In the genomic region with DNA sequence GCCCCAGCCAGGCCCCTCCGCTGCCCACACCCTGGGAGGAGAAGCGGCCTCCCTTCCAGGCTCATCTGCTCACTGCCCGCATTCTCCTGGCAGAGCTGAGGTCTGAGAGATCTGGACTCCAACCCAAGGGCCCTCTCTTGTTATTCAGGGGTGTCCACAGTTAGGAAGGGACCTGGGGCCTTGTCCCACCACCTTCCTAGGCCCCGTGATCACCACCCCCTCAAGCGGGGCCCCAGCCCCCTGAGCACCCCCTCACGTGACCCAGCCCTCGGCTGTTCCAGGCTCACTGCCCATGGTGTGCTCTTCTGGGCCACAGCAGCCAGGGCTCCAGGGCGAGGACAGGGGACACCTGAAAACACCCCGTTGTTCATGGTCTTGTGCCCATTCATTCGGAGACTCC, we compare ENCODE assay signal across 19 cellular contexts. TPM values are rescaled to one million over a fixed set of nuclear protein-coding genes. Genes with fewer than 3 reads are reported as not detected.
DNase-seq lines count a peak whose midpoint lies in the region; FAIRE-seq and TF ChIP-seq lines count a peak whose summit lies in the region.
"Had no signal": no experiment of that assay in that cellular context is flagged by ENCODE, and none has a peak within 500 bp of the region (broad histone marks: within the 10 kb centered on the region; RNA-seq: fewer than 3 reads in every experiment).

No MANE protein-coding gene starts in this region.

- H4K20me1 ChIP-seq in BLaER1 treated with 17β-estradiol and CSF1 and Interleukin-3, amounts not matched to agents 10 nM and 100 nM = peaks cover 0 to 8% (median 0%) of the 10 kb centered on the region in 11 experiments; a peak in 1 of 22 replicates

- peaks cover 34 to 71% (median 68%) of the 10 kb centered on the region in 10 experiments for H3K4me1 ChIP-seq in BLaER1 treated with 17β-estradiol and CSF1 and Interleukin-3, amounts not matched to agents 10 nM and 100 nM
- peaks cover 62 to 89% (median 78%) of the 10 kb centered on the region in 4 donors for H3K4me1 ChIP-seq in esophagus muscularis mucosa
- peaks cover 20 to 65% (median 21%) of the 10 kb centered on the region in 3 donors for H3K4me1 ChIP-seq in skeletal muscle tissue (ENCODE audit: control insufficient read depth in 3 of 3, insufficient read depth in 3 of 3, low read length in 3 of 3)

- no peaks in the 10 kb centered on the region for H3K36me3 Mint-ChIP-seq in HFFc6 (ENCODE audit: low read depth)
- H3K36me3 Mint-ChIP-seq: activated naive CD4-positive, alpha-beta T cell treated with anti-CD3 and anti-CD28 coated beads, Interleukin-2, amount 50 U/mL, for 24 hours; neural progenitor cell had no signal

- peak overlapping the region in 10 of 11 experiments; percentile 6 to 75 (median 62); a peak in 16 of 22 replicates for H3K9ac ChIP-seq in BLaER1 treated with 17β-estradiol and CSF1 and Interleukin-3, amounts not matched to agents 10 nM and 100 nM
- no peak overlapping the region for H3K9ac ChIP-seq in skeletal muscle tissue (ENCODE audit: low read depth in 1 of 3, low read length in 3 of 3)
- H3K9ac ChIP-seq: neural progenitor cell, SK-N-SH had no signal

- H3K4me2 ChIP-seq in BLaER1 treated with 17β-estradiol and CSF1 and Interleukin-3, amounts not matched to agents 10 nM and 100 nM = peak overlapping the region; percentile 68 to 90 (median 82); a peak in 20 of 22 replicates
- H3K4me2 ChIP-seq: neural progenitor cell, SK-N-SH had no signal

- no peaks in the 10 kb centered on the region for H3K9me3 ChIP-seq in BLaER1 treated with 17β-estradiol and CSF1 and Interleukin-3, amounts not matched to agents 10 nM and 100 nM (replicated peaks in 1 of 11)
- H3K9me3 ChIP-seq in esophagus muscularis mucosa = no peaks in the 10 kb centered on the region
- no peaks in the 10 kb centered on the region for H3K9me3 ChIP-seq in skeletal muscle tissue (ENCODE audit: control insufficient read depth in 3 of 3, low read length in 3 of 3)
- H3K9me3 ChIP-seq: SK-N-SH had no signal

- no peak overlapping the region for H3K27ac Mint-ChIP-seq in HFFc6
- H3K27ac Mint-ChIP-seq: activated naive CD4-positive, alpha-beta T cell treated with anti-CD3 and anti-CD28 coated beads, Interleukin-2, amount 50 U/mL, for 24 hours; neural progenitor cell had no signal

- no peak overlapping the region for H3K4me3 Mint-ChIP-seq in HFFc6
- H3K4me3 Mint-ChIP-seq: activated CD4-positive, alpha-beta T cell treated with anti-CD3 and anti-CD28 coated beads, Interleukin-2, amount 10 ng/mL, durations not matched to agents 7 days and 5 days; activated naive CD4-positive, alpha-beta T cell treated with anti-CD3 and anti-CD28 coated beads, Interleukin-2, amount 50 U/mL, for 24 hours; neural progenitor cell had no signal

- no peak for TF ChIP-seq EP300 in esophagus muscularis mucosa (IDR thresholded peaks at IDR 0.05)

- peaks cover 0 to 67% (median 40%) of the 10 kb centered on the region in 11 experiments; a peak in 16 of 22 replicates for H3K36me3 ChIP-seq in BLaER1 treated with 17β-estradiol and CSF1 and Interleukin-3, amounts not matched to agents 10 nM and 100 nM
- no peaks in the 10 kb centered on the region for H3K36me3 ChIP-seq in H7 (replicated peaks; ENCODE audit: control insufficient read depth, insufficient read depth, low read length)
- peaks cover 0 to 52% (median 27%) of the 10 kb centered on the region in 4 donors for H3K36me3 ChIP-seq in esophagus muscularis mucosa
- H3K36me3 ChIP-seq in skeletal muscle tissue (ENCODE audit: control insufficient read depth in 3 of 3, insufficient read depth in 3 of 3, low read length in 3 of 3) = peaks cover 0 to 11% (median 2%) of the 10 kb centered on the region in 3 donors
- H3K36me3 ChIP-seq: neural progenitor cell had no signal

- no peak for FAIRE-seq in GM19239 (lab: Jason Lieb, UNC)
- FAIRE-seq: islet of Langerhans had no signal

- no peak overlapping the region; a peak in 1 of 20 replicates for H3K4me3 ChIP-seq in BLaER1 treated with 17β-estradiol and CSF1 and Interleukin-3, amounts not matched to agents 10 nM and 100 nM
- H3K4me3 ChIP-seq in H7 (ENCODE audit: insufficient read depth, low read depth, low read length) (no peak overlapping the region), esophagus muscularis mucosa (no peak overlapping the region), skeletal muscle tissue (ENCODE audit: low read length in 3 of 3) (no peak overlapping the region)
- H3K4me3 ChIP-seq: neural progenitor cell had no signal

- TF ChIP-seq CTCF in esophagus muscularis mucosa (IDR thresholded peaks at IDR 0.05) (no peak), HFFc6 (IDR thresholded peaks at IDR 0.05) (no peak)

- H3K27me3 Mint-ChIP-seq in HFFc6 (ENCODE audit: insufficient read depth) = peaks cover 2% of the 10 kb centered on the region; the same call in 1 of the 2 replicates
- H3K27me3 Mint-ChIP-seq: activated CD4-positive, alpha-beta T cell treated with anti-CD3 and anti-CD28 coated beads, Interleukin-2, amount 10 ng/mL, durations not matched to agents 7 days and 5 days; activated naive CD4-positive, alpha-beta T cell treated with anti-CD3 and anti-CD28 coated beads, Interleukin-2, amount 50 U/mL, for 24 hours had no signal

- DNase-seq in H7 (peak; percentile 38), esophagus muscularis mucosa (ENCODE audit: extremely low spot score) (no peak), HFFc6 (no peak), GM19239 (ENCODE audit: insufficient read length, low spot score) (no peak), T-helper 1 cell (no peak)
- DNase-seq: activated CD4-positive, alpha-beta T cell treated with anti-CD3 and anti-CD28 coated beads, Interleukin-2, amount 10 ng/mL, durations not matched to agents 7 days and 5 days; activated T-cell treated with anti-CD3 and anti-CD28 coated beads, Interleukin-2, amount 50 U/mL, for 1 hour; dermis blood vessel endothelial cell; DMS 273 treated with DMSO at 0.1 percent for 48 hours; GF-D8; NCI-H1092; NCI-H2171; PC-3 had no signal

- intact Hi-C loops in esophagus muscularis mucosa (cut with DNase I) = loop anchor here (5.0 kb wide), 1 partner anchor 132 kb away; no protein-coding TSS in a partner anchor

- no peaks in the 10 kb centered on the region for H3K4me1 Mint-ChIP-seq in HFFc6 (ENCODE audit: low read depth)

- peak overlapping the region in 8 of 11 experiments; percentile 56 to 78 (median 74); a peak in 17 of 22 replicates for H3K27ac ChIP-seq in BLaER1 treated with 17β-estradiol and CSF1 and Interleukin-3, amounts not matched to agents 10 nM and 100 nM
- peak overlapping the region; percentile 68 to 76 (median 70) for H3K27ac ChIP-seq in esophagus muscularis mucosa (replicated peaks in 1 of 4)
- H3K27ac ChIP-seq in skeletal muscle tissue (ENCODE audit: low read depth, low read length) = peak overlapping the region; percentile 43
- H3K27ac ChIP-seq: neural progenitor cell had no signal

- H3K9me3 Mint-ChIP-seq in HFFc6 = no peaks in the 10 kb centered on the region
- H3K9me3 Mint-ChIP-seq: activated CD4-positive, alpha-beta T cell treated with anti-CD3 and anti-CD28 coated beads, Interleukin-2, amount 10 ng/mL, durations not matched to agents 7 days and 5 days; activated naive CD4-positive, alpha-beta T cell treated with anti-CD3 and anti-CD28 coated beads, Interleukin-2, amount 50 U/mL, for 24 hours; neural progenitor cell had no signal

- TF ChIP-seq POLR2A in esophagus muscularis mucosa (IDR thresholded peaks at IDR 0.05; ENCODE audit: low read depth) = no peak

- no peaks in the 10 kb centered on the region for H3K27me3 ChIP-seq in BLaER1 treated with 17β-estradiol and CSF1 and Interleukin-3, amounts not matched to agents 10 nM and 100 nM
- H3K27me3 ChIP-seq in H7 (ENCODE audit: control insufficient read depth, insufficient read depth, low read length) = peaks cover 5% of the 10 kb centered on the region; the same call in 1 of the 2 replicates
- no peaks in the 10 kb centered on the region for H3K27me3 ChIP-seq in esophagus muscularis mucosa
- H3K27me3 ChIP-seq in skeletal muscle tissue (ENCODE audit: control insufficient read depth in 3 of 3, insufficient read depth in 3 of 3, low read length in 3 of 3) = no peaks in the 10 kb centered on the region

- 74% methylated on average over 10 of the region's 10 CpGs for WGBS in esophagus muscularis mucosa

RNA-seq across cellular contexts. Expression of gene NEURL1B, which starts 48.7 kb away (rescaled TPM):
- total RNA-seq in H7 (2014; rRNA removed; shearing (Covaris generic)) = 4.7 and 7.5 TPM in 2 replicates
- total RNA-seq in esophagus muscularis mucosa = 10 to 100 TPM; 34.1 to 87.1 (median 60.2) TPM
- total RNA-seq in skeletal muscle tissue = 23.0 TPM
- 1 to 10 TPM; 2.0 to 8.6 (median 7.1) TPM for total RNA-seq in HFFc6 (2021; fragmentation: NEBNext Ultra II Directional; extraction: Animal tissue kit (Norgen Biotek cat#: 25700))

Comparison
In these comparisons a context has a peak if more than half of its experiments do, and no peak if none do; other contexts are left out.
1. H3K9ac ChIP-seq: peak in BLaER1 treated with 17β-estradiol and CSF1 and Interleukin-3, amounts not matched to agents 10 nM and 100 nM (10 of 11); none in skeletal muscle tissue (0 of 3).
2. Peak in every context shown above with its lines, with median percentiles within 50 percentile points of each other: H3K27ac ChIP-seq.